14 cellular contexts compared by ENCODE assay signal in the genomic region with DNA sequence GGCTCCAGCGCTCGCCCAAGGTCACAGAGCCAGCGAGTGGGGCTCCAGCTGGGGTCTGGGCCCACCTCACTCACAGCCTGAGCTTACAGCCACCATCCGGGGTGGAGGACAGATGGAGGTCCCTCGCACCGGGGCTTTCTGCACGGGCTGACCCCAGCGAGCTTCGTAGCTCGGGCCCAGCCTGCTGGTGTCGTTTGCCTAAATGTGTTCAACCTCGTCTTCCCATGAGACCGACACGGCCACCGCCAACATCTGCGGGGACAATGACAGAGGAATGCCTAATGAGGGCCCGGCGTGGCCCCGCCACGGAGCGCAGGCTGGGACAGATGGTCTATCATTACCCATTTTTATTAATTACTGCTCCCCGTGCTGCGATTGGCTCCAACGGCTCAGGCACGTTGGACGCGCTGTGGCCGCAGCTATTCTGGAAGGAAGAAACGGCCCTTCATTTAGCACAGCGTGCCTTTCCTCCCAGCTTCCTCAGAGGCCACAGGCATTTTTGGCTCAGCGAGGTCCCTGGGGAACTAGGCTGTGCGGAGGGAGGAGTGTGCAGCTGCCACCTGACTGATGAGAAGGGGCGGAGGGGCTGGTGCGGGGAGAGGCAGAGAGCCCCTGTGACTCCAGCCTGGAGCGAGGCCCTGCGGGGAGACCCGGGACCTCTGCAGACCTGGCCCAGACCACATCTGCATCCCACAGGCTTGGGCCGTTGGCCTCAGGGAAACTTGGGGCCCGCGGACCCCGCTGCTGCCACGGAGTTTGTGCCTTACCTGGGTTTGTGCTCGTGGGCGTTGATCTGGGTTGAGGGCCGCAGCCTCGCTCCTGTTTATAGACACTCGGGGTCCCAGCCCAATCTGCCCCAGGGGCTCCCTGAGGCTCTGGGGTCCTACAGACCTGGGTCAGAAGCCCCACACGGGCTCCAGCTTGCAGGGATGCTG. TPM values are rescaled to one million over a fixed set of nuclear protein-coding genes. Genes with fewer than 3 reads are reported as not detected.
DNase-seq lines count a peak whose midpoint lies in the region; ATAC-seq, FAIRE-seq and TF ChIP-seq lines count a peak whose summit lies in the region.
"Had no signal": no experiment of that assay in that cellular context is flagged by ENCODE, and none has a peak within 500 bp of the region (broad histone marks: within the 10 kb centered on the region; RNA-seq: fewer than 3 reads in every experiment).

No MANE protein-coding gene starts in this region.

- FAIRE-seq in HepG2 (lab: Jason Lieb, UNC) = no peak
- FAIRE-seq: G401.6 had no signal

- intact Hi-C loops in HepG2 (cut with micrococcal nuclease; ENCODE audit: unreplicated experiment) = no loop called here

- no peak for ATAC-seq in HepG2
- no peak for ATAC-seq in HG03521 (IDR thresholded peaks at IDR 0.05; ENCODE audit: unreplicated experiment)
- ATAC-seq: activated CD8-positive, alpha-beta memory T cell treated with anti-CD3 and anti-CD28 coated beads, Interleukin-2, amount 10 ng/mL, durations not matched to agents 7 days and 5 days; activated naive CD8-positive, alpha-beta T cell treated with anti-CD3 and anti-CD28 coated beads, Interleukin-2, amount 50 U/mL, for 24 hours had no signal

- BruUV-seq in HepG2 (replicated peaks; lab: Mats Ljungman, UMichigan) = no TSS peak

- no peak for TF ChIP-seq RAD21 in HepG2 (CRISPR knock-in tag; IDR thresholded peaks at IDR 0.05)

- TF ChIP-seq CTCF in BE2C (IDR thresholded peaks at IDR 0.05; ENCODE audit: low read depth, low read length) = no peak
- TF ChIP-seq CTCF in HepG2 (CRISPR knock-in tag; IDR thresholded peaks at IDR 0.05) = no peak

- CTCF ChIA-PET in HepG2 (lab: Yijun Ruan, JAX; ENCODE audit: low intra/inter-chr PET ratio, low total read pairs) = no interaction called here

- 0 out of 2 replicates have a peak overlapping the region, but pooled peaks have one; percentile 7 for H3K4me2 ChIP-seq in HepG2 (ENCODE audit: low read depth, low read length)

- H3K9me3 ChIP-seq in BE2C (no peaks in the 10 kb centered on the region), HepG2 (ENCODE audit: low read length) (no peaks in the 10 kb centered on the region)
- H3K9me3 ChIP-seq: HAP-1 had no signal

- no peak overlapping the region for H3K27ac ChIP-seq in HepG2 (ENCODE audit: extremely low read length, insufficient read depth, low read length)

- H3K4me3 ChIP-seq in BE2C (ENCODE audit: low read depth, low read length) = peak overlapping the region; percentile 31
- no peak overlapping the region for H3K4me3 ChIP-seq in HepG2 (replicated peaks in 1 of 3; ENCODE audit: insufficient read depth in 1 of 3, low read depth in 2 of 3, low read length in 3 of 3)
- H3K4me3 ChIP-seq: HAP-1 had no signal

- H3K4me1 ChIP-seq in BE2C (peaks cover 19% of the 10 kb centered on the region), HepG2 (ENCODE audit: insufficient read depth, low read length) (peaks cover 68% of the 10 kb centered on the region)
- H3K4me1 ChIP-seq: HAP-1 had no signal

- DNase-seq in BE2C (peak; percentile 83), NCI-H1694 (lab: John Stamatoyannopoulos, UW) (peak; percentile 92), astrocyte of the hippocampus (ENCODE audit: low read depth, low spot score) (peak; percentile 28), HepG2 (ENCODE audit: low spot score) (no peak), NCI-H2196 (lab: John Stamatoyannopoulos, UW; ENCODE audit: unreplicated experiment) (no peak), LoVo (ENCODE audit: low spot score) (no peak), NCI-H1105 treated with DMSO at 0.1 percent for 48 hours (lab: John Stamatoyannopoulos, UW) (no peak)
- DNase-seq: activated CD8-positive, alpha-beta memory T cell treated with anti-CD3 and anti-CD28 coated beads, Interleukin-2, amount 10 ng/mL, durations not matched to agents 7 days and 5 days; activated naive CD8-positive, alpha-beta T cell treated with anti-CD3 and anti-CD28 coated beads, Interleukin-2, amount 50 U/mL, for 24 hours; naive B cell; stimulated activated CD4-positive, alpha-beta T cell treated with anti-CD3 and anti-CD28 coated beads, Interleukin-15, amount 100 ng/mL, for 24 hours had no signal

- in situ Hi-C loops in HepG2 (cut with HindIII; ENCODE audit: extremely low pct_ligation_motif_present, low pct_unique_long_range_greater_than_20kb) = no loop called here

- H3K79me2 ChIP-seq in HepG2 (ENCODE audit: insufficient read depth, low read length) = no peaks in the 10 kb centered on the region

- POLR2A ChIA-PET in HepG2 (lab: Yijun Ruan, JAX) = no interaction called here

- H3K36me3 ChIP-seq in BE2C (no peaks in the 10 kb centered on the region), HepG2 (replicated peaks in 1 of 2; ENCODE audit: control insufficient read depth in 1 of 2, insufficient read depth in 2 of 2, low read length in 2 of 2) (no peaks in the 10 kb centered on the region)
- H3K36me3 ChIP-seq: HAP-1 had no signal

- no peak overlapping the region for H2AFZ ChIP-seq in HepG2 (ENCODE audit: low read length)

- WGBS in HepG2 (ENCODE audit: low lambda C conversion rate) = 73% methylated on average over 14 of the region's 48 CpGs

- no peaks in the 10 kb centered on the region for H4K20me1 ChIP-seq in HepG2 (ENCODE audit: insufficient read depth, low read length)

- no peak overlapping the region for H3K9ac ChIP-seq in HepG2 (ENCODE audit: insufficient read depth, low read depth, low read length)

- peaks cover 28% of the 10 kb centered on the region for H3K27me3 ChIP-seq in BE2C
- peaks cover 11 to 77% of the 10 kb centered on the region in 2 experiments for H3K27me3 ChIP-seq in HepG2 (ENCODE audit: control insufficient read depth in 1 of 2, insufficient read depth in 2 of 2, low read length in 2 of 2)

- TF ChIP-seq EP300 in HepG2 (IDR thresholded peaks at IDR 0.05; ENCODE audit: low read depth in 2 of 2, low read length in 2 of 2) (no peak), HepG2 (CRISPR knock-in tag; IDR thresholded peaks at IDR 0.05; ENCODE audit: borderline replicate concordance) (no peak)

- no peak for TF ChIP-seq POLR2A in HepG2 (IDR thresholded peaks at IDR 0.05; ENCODE audit: insufficient read depth in 1 of 2, low read depth in 2 of 2, low read length in 2 of 2)

TF ChIP-seq in HepG2, 621 proteins besides CTCF, POLR2A, EP300 and RAD21 (continues in another document):
- TF ChIP-seq GABPA (IDR thresholded peaks at IDR 0.05; ENCODE audit: low read depth, low read length) = no peak
- TF ChIP-seq GABPA (CRISPR knock-in tag; IDR thresholded peaks at IDR 0.05; ENCODE audit: low read depth) = no peak
- TF ChIP-seq, protein P1, sequence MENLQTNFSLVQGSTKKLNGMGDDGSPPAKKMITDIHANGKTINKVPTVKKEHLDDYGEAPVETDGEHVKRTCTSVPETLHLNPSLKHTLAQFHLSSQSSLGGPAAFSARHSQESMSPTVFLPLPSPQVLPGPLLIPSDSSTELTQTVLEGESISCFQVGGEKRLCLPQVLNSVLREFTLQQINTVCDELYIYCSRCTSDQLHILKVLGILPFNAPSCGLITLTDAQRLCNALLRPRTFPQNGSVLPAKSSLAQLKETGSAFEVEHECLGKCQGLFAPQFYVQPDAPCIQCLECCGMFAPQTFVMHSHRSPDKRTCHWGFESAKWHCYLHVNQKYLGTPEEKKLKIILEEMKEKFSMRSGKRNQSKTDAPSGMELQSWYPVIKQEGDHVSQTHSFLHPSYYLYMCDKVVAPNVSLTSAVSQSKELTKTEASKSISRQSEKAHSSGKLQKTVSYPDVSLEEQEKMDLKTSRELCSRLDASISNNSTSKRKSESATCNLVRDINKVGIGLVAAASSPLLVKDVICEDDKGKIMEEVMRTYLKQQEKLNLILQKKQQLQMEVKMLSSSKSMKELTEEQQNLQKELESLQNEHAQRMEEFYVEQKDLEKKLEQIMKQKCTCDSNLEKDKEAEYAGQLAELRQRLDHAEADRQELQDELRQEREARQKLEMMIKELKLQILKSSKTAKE (CRISPR knock-in tag; IDR thresholded peaks at IDR 0.05; ENCODE audit: borderline replicate concordance) = no peak

RNA-seq across cellular contexts. Expression of a gene that starts 22.9 kb away (rescaled TPM):
- 0.23 TPM for polyA plus RNA-seq in BE2C (2012; ENCODE audit: insufficient read depth, insufficient read length, low read depth)
- 0.13 and 0.18 TPM in 2 replicates for total RNA-seq in HepG2 (2016; rRNA removed; fragmentation: Illumina TruSeq; extraction: Trizol)
- total RNA-seq in HepG2 (2016; cell fraction: cytosol; rRNA removed; fragmentation: Illumina TruSeq; extraction: Trizol; ENCODE audit: low read depth) = 0.10 TPM in 1 of 2 replicates, not detected in the other
- total RNA-seq in HepG2 (2016; cell fraction: insoluble cytoplasmic fraction; rRNA removed; fragmentation: Illumina TruSeq; extraction: Trizol) = 0.21 and 0.28 TPM in 2 replicates
- total RNA-seq in HepG2 (2016; cell fraction: membrane; rRNA removed; fragmentation: Illumina TruSeq; extraction: Trizol) = 0.10 and 0.12 TPM in 2 replicates
- 0.13 and 0.19 TPM in 2 replicates for total RNA-seq in HepG2 (2016; cell fraction: nucleus; rRNA removed; fragmentation: Illumina TruSeq; extraction: Trizol)
- 0.13 and 1.5 TPM in 2 replicates for polyA plus RNA-seq in HepG2 (2011; rRNA removed)
- polyA plus RNA-seq in HepG2 (2011; cell fraction: cytosol; rRNA removed) = 0.32 and 1.0 TPM in 2 replicates
- polyA plus RNA-seq in HepG2 (2011; cell fraction: nucleus; rRNA removed) = 0.48 and 1.6 TPM in 2 replicates
- 0.28 and 1.0 TPM in 2 replicates for polyA plus RNA-seq in HepG2 (2012)
- 0.03 and 0.05 TPM in 2 replicates for polyA plus RNA-seq in HepG2 (2016; cell fraction: cytosol; fragmentation: Illumina TruSeq; extraction: Trizol; ENCODE audit: low read depth)
- polyA plus RNA-seq in HepG2 (2016; cell fraction: insoluble cytoplasmic fraction; fragmentation: Illumina TruSeq; extraction: Trizol; ENCODE audit: low read depth) = 0.22 and 0.29 TPM in 2 replicates
- polyA plus RNA-seq in HepG2 (2016; cell fraction: membrane; fragmentation: Illumina TruSeq; extraction: Trizol; ENCODE audit: low read depth) = 0.09 and 0.12 TPM in 2 replicates
- 0.27 and 0.31 TPM in 2 replicates for polyA plus RNA-seq in HepG2 (2016; cell fraction: nucleus; fragmentation: Illumina TruSeq; extraction: Trizol; ENCODE audit: insufficient read depth, low read depth)
- polyA minus RNA-seq in HepG2 (2011; rRNA and poly(A)+ RNA removed; ENCODE audit: low replicate concordance) = 0.21 and 0.50 TPM in 2 replicates
- polyA minus RNA-seq in HepG2 (2011; cell fraction: cytosol; rRNA and poly(A)+ RNA removed) = 0.18 and 1.1 TPM in 2 replicates
- 0.13 and 0.50 TPM in 2 replicates for polyA minus RNA-seq in HepG2 (2011; cell fraction: nucleus; rRNA and poly(A)+ RNA removed)
- total RNA-seq: activated CD8-positive, alpha-beta memory T cell treated with anti-CD3 and anti-CD28 coated beads, Interleukin-2, amount 10 ng/mL, durations not matched to agents 7 days and 5 days had no signal

Comparison
In these comparisons a context has a peak if more than half of its experiments do, and no peak if none do; other contexts are left out.
1. DNase-seq: peak in BE2C (single experiment), NCI-H1694 (single experiment) and astrocyte of the hippocampus (single experiment); none in HepG2 (single experiment), NCI-H2196 (single experiment), LoVo (single experiment) and NCI-H1105 treated with DMSO at 0.1 percent for 48 hours (single experiment).